9 cellular contexts compared by ENCODE assay signal in the genomic region with DNA sequence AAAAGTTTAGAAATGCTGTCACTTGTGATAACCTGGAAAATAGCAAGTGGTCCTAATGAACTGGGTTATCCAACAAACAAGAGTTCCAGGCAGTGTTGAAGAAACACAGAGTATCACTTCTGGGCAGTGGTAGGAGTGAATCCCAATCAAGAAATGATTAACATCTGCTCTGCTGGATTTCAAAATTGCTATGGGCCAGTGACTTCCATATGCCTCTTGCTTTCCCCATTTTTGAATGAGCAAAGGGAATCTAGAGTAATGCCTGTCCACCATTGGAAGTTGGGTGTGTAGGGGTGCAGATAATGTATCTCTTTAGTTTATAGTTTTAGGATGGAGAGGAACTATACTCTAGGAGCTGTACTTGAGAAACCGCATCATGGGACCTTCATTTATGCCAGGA.
"Had no signal": no experiment of that assay in that cellular context is flagged by ENCODE, and none has a peak within 500 bp of the region (broad histone marks: within the 10 kb centered on the region; RNA-seq: fewer than 3 reads in every experiment).

No MANE protein-coding gene starts in this region.

- DNase-seq: H9, HCEC 1CT, Kasumi-1, KG1 had no signal

- H3K27ac ChIP-seq: HL-60 had no signal

- ATAC-seq: GM23338, HepG2 had no signal

- H2AFZ ChIP-seq: GM23338 had no signal

- H3K4me3 ChIP-seq: GM23338 had no signal

- H3K4me2 ChIP-seq: GM23338 had no signal

- FAIRE-seq: H1, H54, HepG2 had no signal
